Comparison of ENCODE assay signal across 1 cellular context in genomic region chr13:52201439-52202193, GRCh38.
TF ChIP-seq lines count a peak whose summit lies in the region.
"Not testable (repeated sequence)": the region's sequence is repeated elsewhere in the genome, so short reads cannot be mapped to it uniquely, and the experiment has no call there.

No MANE protein-coding gene starts in this region.

TF ChIP-seq in HepG2, 621 proteins besides CTCF, POLR2A, EP300 and RAD21 (continued from another document):
- TF ChIP-seq ARID4A (CRISPR knock-in tag; IDR thresholded peaks at IDR 0.05; ENCODE audit: borderline replicate concordance) (peak; percentile 48; the same call in 1 of the 2 replicates), SPEN (CRISPR knock-in tag; IDR thresholded peaks at IDR 0.05; ENCODE audit: low read depth) (0 out of 2 replicates have a peak, but pooled peaks have one; percentile 33), MAZ (CRISPR knock-in tag; IDR thresholded peaks at IDR 0.05; ENCODE audit: low read depth) (0 out of 2 replicates have a peak, but pooled peaks have one; percentile 23), ZNF580 (CRISPR knock-in tag; IDR thresholded peaks at IDR 0.05; ENCODE audit: borderline replicate concordance, low read depth) (peak; percentile 35; the same call in 1 of the 2 replicates), FOXP4 (CRISPR knock-in tag; IDR thresholded peaks at IDR 0.05) (0 out of 2 replicates have a peak, but pooled peaks have one; percentile 8), HMGXB4 (CRISPR knock-in tag; IDR thresholded peaks at IDR 0.05; ENCODE audit: borderline replicate concordance in 1 of 2, low read depth in 1 of 2) (peak in 1 of 2 experiments; percentile 56; a peak in 1 of 4 replicates)
- TF ChIP-seq MAZ (IDR thresholded peaks at IDR 0.05; ENCODE audit: borderline replicate concordance, low read depth, low read length): not testable (repeated sequence)
